Comparison of ENCODE assay signal across 8 cellular contexts in the genomic region with DNA sequence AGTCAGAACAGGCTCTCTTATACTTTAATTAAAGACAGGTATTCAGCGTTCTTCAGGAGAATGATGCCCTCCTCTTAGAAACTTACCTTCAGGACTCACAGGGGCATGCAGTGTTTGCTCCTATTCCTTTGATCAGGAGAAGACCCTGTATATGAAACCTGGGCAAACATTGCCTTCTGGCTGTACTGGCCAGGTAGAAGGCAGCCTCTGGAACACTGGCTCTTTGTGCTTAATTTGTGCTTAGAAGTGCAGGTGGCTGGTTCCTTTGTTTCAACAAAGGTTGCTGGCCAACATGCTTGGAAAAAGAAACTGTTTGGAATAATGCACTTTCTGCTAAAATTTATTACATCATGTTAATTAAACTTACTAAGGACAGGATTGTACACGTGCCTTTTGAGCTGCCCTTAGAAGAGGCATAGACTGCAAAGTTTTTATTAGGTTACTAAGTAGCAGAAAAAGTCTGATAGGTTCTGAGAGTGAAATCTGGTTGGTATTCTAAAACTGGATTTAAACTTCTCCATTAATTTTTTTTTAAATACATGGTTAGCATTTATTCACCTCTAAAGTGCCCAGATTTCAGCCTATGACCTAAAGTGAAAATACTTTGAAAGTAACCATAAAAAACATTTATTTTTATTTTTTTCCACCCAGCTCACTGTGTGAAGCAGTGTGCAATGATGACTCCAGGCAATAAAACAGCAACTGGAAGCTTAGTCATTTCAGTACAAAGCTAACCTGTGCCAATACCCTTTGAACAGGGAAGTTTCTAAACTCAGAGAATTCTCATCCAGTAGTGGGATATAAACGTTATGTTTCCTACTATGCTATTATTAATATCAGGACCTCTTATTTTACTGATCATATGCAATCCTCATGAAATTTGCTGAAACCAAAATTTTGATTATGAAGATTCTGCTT. TPM values are rescaled to one million over a fixed set of nuclear protein-coding genes. Genes with fewer than 3 reads are reported as not detected.
A peak's percentile ranks its signal among the peaks of the same experiment; 100 is the strongest.
DNase-seq lines count a peak whose midpoint lies in the region; ATAC-seq, FAIRE-seq and TF ChIP-seq lines count a peak whose summit lies in the region.

No MANE protein-coding gene starts in this region.

- no peak overlapping the region for H3K4me3 ChIP-seq in colonic mucosa
- H3K4me3 ChIP-seq in sigmoid colon, result no peak overlapping the region

- peak; percentile 87 for FAIRE-seq in GM19239 (lab: Jason Lieb, UNC)

- H3K9ac ChIP-seq in colonic mucosa (ENCODE audit: low read depth in 2 of 2, low read length in 2 of 2), result peak overlapping the region in 1 of 2 donors; percentile 64

- peak overlapping the region; percentile 81 for H3K27ac ChIP-seq in colonic mucosa
- H3K27ac ChIP-seq in sigmoid colon, result peak overlapping the region in 3 of 4 donors; percentile 56 to 64 (median 63)

- no peak for TF ChIP-seq EP300 in sigmoid colon (IDR thresholded peaks at IDR 0.05)

- TF ChIP-seq CTCF in colonic mucosa (IDR thresholded peaks at IDR 0.05) (no peak), sigmoid colon (IDR thresholded peaks at IDR 0.05) (no peak)

- H3K27me3 ChIP-seq in colonic mucosa (no peaks in the 10 kb centered on the region), sigmoid colon (no peaks in the 10 kb centered on the region)

- H3K4me1 ChIP-seq in colonic mucosa (peaks cover 23% of the 10 kb centered on the region), sigmoid colon (peaks cover 0 to 37% (median 25%) of the 10 kb centered on the region in 4 donors)

- TF ChIP-seq POLR2A in sigmoid colon (IDR thresholded peaks at IDR 0.05), result no peak

- no peak for ATAC-seq in activated CD4-positive, CD25-positive, alpha-beta regulatory T cell treated with anti-CD3 and anti-CD28 coated beads, Interleukin-2, amount 50 U/mL, for 24 hours

- intact Hi-C loops in colonic mucosa (cut with DNase I), result no loop called here
- intact Hi-C loops in sigmoid colon (cut with DNase I), result no loop called here

- WGBS in sigmoid colon, 2 donors, result 12 to 57% methylated on average over 3 of the region's 3 CpGs

- no peak for DNase-seq in GM19239 (ENCODE audit: insufficient read length, low spot score)
- peak; percentile 92 for DNase-seq in NCI-H146 (lab: John Stamatoyannopoulos, UW)
- no peak for DNase-seq in colonic mucosa
- no peak for DNase-seq in sigmoid colon
- DNase-seq in middle frontal gyrus (ENCODE audit: extremely low spot score, low spot score), result no peak
- DNase-seq in NCI-H2107 (lab: John Stamatoyannopoulos, UW), result no peak
- DNase-seq in DMS79 (lab: John Stamatoyannopoulos, UW), result no peak

- H3K36me3 ChIP-seq in colonic mucosa (no peaks in the 10 kb centered on the region), sigmoid colon (no peaks in the 10 kb centered on the region)

- no peaks in the 10 kb centered on the region for H3K9me3 ChIP-seq in colonic mucosa
- H3K9me3 ChIP-seq in sigmoid colon, result no peaks in the 10 kb centered on the region

RNA-seq across cellular contexts. Expression of a gene that starts 11.3 kb away (rescaled TPM):
- total RNA-seq in colonic mucosa (10 to 100 TPM; 13.8 to 38.9 TPM), sigmoid colon (under 1 TPM in 3 of 4 donors, not detected in 1; under 0.01 to 0.41 (median 0.36) TPM)
- polyA plus RNA-seq in sigmoid colon, result 10 to 100 TPM in 2 of 3 donors, 1 to 10 TPM in 1; 6.6 to 30.1 (median 20.4) TPM

Comparison
In these comparisons a context has a peak if more than half of its experiments do, and no peak if none do; other contexts are left out.
1. RNA of a gene that starts 11.3 kb away (total RNA-seq): 13.8 to 38.9 TPM in colonic mucosa; under 0.01 to 0.41 TPM in sigmoid colon; every median in the first group is over 10 times any median in the second.